In genomic region chr12:65668981-65669695, GRCh38 we compare ENCODE assay signal across 37 cellular contexts.
DNase-seq lines count a peak whose midpoint lies in the region; ATAC-seq and TF ChIP-seq lines count a peak whose summit lies in the region.
"Had no signal": no experiment of that assay in that cellular context is flagged by ENCODE, and none has a peak within 500 bp of the region (broad histone marks: within the 10 kb centered on the region; RNA-seq: fewer than 3 reads in every experiment).

No MANE protein-coding gene starts in this region.

- no peak overlapping the region for H3K4me3 ChIP-seq in breast epithelium
- no peak overlapping the region for H3K4me3 ChIP-seq in SK-N-SH (ENCODE audit: low read depth in 2 of 2, low read length in 1 of 2)
- no peak overlapping the region for H3K4me3 ChIP-seq in epithelial cell of esophagus (ENCODE audit: low read length)
- no peak overlapping the region for H3K4me3 ChIP-seq in endodermal cell (ENCODE audit: low read length)
- H3K4me3 ChIP-seq: hepatocyte, ovary, tibial artery had no signal

- ATAC-seq in GM21423 (IDR thresholded peaks at IDR 0.05; ENCODE audit: unreplicated experiment), result no peak
- ATAC-seq: activated CD8-positive, alpha-beta memory T cell treated with anti-CD3 and anti-CD28 coated beads, Interleukin-2, amount 10 ng/mL, durations not matched to agents 7 days and 5 days; activated T-cell treated with anti-CD3 and anti-CD28 coated beads, Interleukin-2, amount 50 U/mL, for 72 hours; HepG2; left ventricle myocardium superior; naive thymus-derived CD8-positive, alpha-beta T cell; stimulated activated naive CD8-positive, alpha-beta T cell treated with anti-CD3 and anti-CD28 coated beads, Interleukin-15, amount 100 ng/mL, for 72 hours; WTC11 had no signal

- intact Hi-C loops in MCF 10A (cut with micrococcal nuclease) (no loop called here), breast epithelium (cut with DNase I; ENCODE audit: low total_unique reads) (no loop called here)

- no peak for TF ChIP-seq EP300 in SK-N-SH (IDR thresholded peaks at IDR 0.05; ENCODE audit: borderline replicate concordance in 1 of 2, low read depth in 1 of 2, low read length in 1 of 2)

- H3K9ac ChIP-seq in SK-N-SH, result peak overlapping the region; percentile 63
- H3K9ac ChIP-seq in endodermal cell (ENCODE audit: extremely low read depth, low read length, poor library complexity, severe bottlenecking), result no peak overlapping the region

- H3K27ac Mint-ChIP-seq in MCF 10A (ENCODE audit: low read depth, unreplicated experiment), result peak overlapping the region; percentile 56
- H3K27ac Mint-ChIP-seq in endodermal cell, result no peak overlapping the region
- H3K27ac Mint-ChIP-seq: activated CD8-positive, alpha-beta memory T cell treated with anti-CD3 and anti-CD28 coated beads, Interleukin-2, amount 10 ng/mL, durations not matched to agents 7 days and 5 days; activated naive CD4-positive, alpha-beta T cell treated with anti-CD3 and anti-CD28 coated beads for 36 hours; activated T-cell treated with anti-CD3 and anti-CD28 coated beads, Interleukin-2, amount 50 U/mL, for 72 hours; CD8-positive, alpha-beta memory T cell; H9; immature natural killer cell; naive thymus-derived CD8-positive, alpha-beta T cell; stimulated activated naive CD8-positive, alpha-beta T cell treated with anti-CD3 and anti-CD28 coated beads, Interleukin-15, amount 100 ng/mL, for 72 hours; WTC11 had no signal

- H3K9me2 ChIP-seq in SK-N-SH, result no peaks in the 10 kb centered on the region

- BruUV-seq in MCF 10A (replicated peaks; lab: Mats Ljungman, UMichigan), result no TSS peak

- DNase-seq in MCF 10A (ENCODE audit: unreplicated experiment), result peak; percentile 40
- no peak for DNase-seq in breast epithelium (ENCODE audit: low spot score in 2 of 2)
- DNase-seq in SK-N-SH, result no peak
- peak; percentile 66 for DNase-seq in epithelial cell of esophagus (ENCODE audit: low read depth)
- DNase-seq in A172 (ENCODE audit: low spot score), result no peak
- no peak for DNase-seq in SK-N-DZ (ENCODE audit: low spot score)
- no peak for DNase-seq in endodermal cell
- DNase-seq: activated CD4-positive, alpha-beta T cell treated with anti-CD3 and anti-CD28 coated beads, Interleukin-2, amount 50 U/mL, for 1 hour; activated CD8-positive, alpha-beta memory T cell treated with anti-CD3 and anti-CD28 coated beads, Interleukin-2, amount 10 ng/mL, durations not matched to agents 7 days and 5 days; activated naive CD4-positive, alpha-beta T cell treated with anti-CD3 and anti-CD28 coated beads for 36 hours; activated T-cell treated with anti-CD3 and anti-CD28 coated beads, Interleukin-2, amount 50 U/mL, for 72 hours; AML-193; amniotic stem cell; caudate nucleus; CD8-positive, alpha-beta memory T cell; DMS153; GF-D8; H9; immature natural killer cell; left ventricle myocardium superior; midbrain; naive thymus-derived CD8-positive, alpha-beta T cell; NCI-H1092 treated with DMSO at 0.1 percent for 48 hours; NCI-H2029; NCI-H2227 treated with DMSO at 0.1 percent for 48 hours; NCI-H774; ovary; stimulated activated CD4-positive, alpha-beta T cell treated with anti-CD3 and anti-CD28 coated beads, Interleukin-12 subunit alpha, Interleukin-12 subunit beta, amount 100 ng/mL, for 4 hours; stimulated activated naive CD8-positive, alpha-beta T cell treated with anti-CD3 and anti-CD28 coated beads, Interleukin-15, amount 100 ng/mL, for 72 hours; T-helper 9 cell; tibial artery had no signal

- 34% methylated on average over 5 of the region's 5 CpGs for WGBS in SK-N-SH (ENCODE audit: low lambda C conversion rate)
- 93 to 99% methylated on average over 5 of the region's 5 CpGs for WGBS in endodermal cell (ENCODE audit: insufficient coverage in 1 of 2, insufficient read length in 1 of 2), 2 experiments

- H3K4me1 ChIP-seq in breast epithelium (no peaks in the 10 kb centered on the region), SK-N-SH (ENCODE audit: control insufficient read depth in 1 of 2, insufficient read depth in 2 of 2, low read depth in 1 of 2, low read length in 1 of 2) (peaks cover 0 to 35% of the 10 kb centered on the region in 2 experiments; a peak in 3 of 4 replicates), endodermal cell (ENCODE audit: control insufficient read depth, insufficient read depth, low read length) (peaks cover 10% of the 10 kb centered on the region)
- H3K4me1 ChIP-seq: tibial artery had no signal

- no peaks in the 10 kb centered on the region for H4K20me1 ChIP-seq in SK-N-SH (ENCODE audit: insufficient read depth)

- no peaks in the 10 kb centered on the region for H3K36me3 Mint-ChIP-seq in MCF 10A (ENCODE audit: insufficient read depth, unreplicated experiment)
- no peaks in the 10 kb centered on the region for H3K36me3 Mint-ChIP-seq in endodermal cell (ENCODE audit: low read depth)
- H3K36me3 Mint-ChIP-seq: activated CD8-positive, alpha-beta memory T cell treated with anti-CD3 and anti-CD28 coated beads, Interleukin-2, amount 10 ng/mL, durations not matched to agents 7 days and 5 days; CD8-positive, alpha-beta memory T cell; immature natural killer cell; naive thymus-derived CD8-positive, alpha-beta T cell had no signal

- H2AFZ ChIP-seq in SK-N-SH (ENCODE audit: low read depth), result no peak overlapping the region
- H2AFZ ChIP-seq: hepatocyte had no signal

- peak overlapping the region; percentile 56 for H3K4me2 ChIP-seq in SK-N-SH
- H3K4me2 ChIP-seq: hepatocyte had no signal

- H3K36me3 ChIP-seq in breast epithelium (no peaks in the 10 kb centered on the region), SK-N-SH (replicated peaks in 1 of 2; ENCODE audit: control insufficient read depth in 1 of 2, insufficient read depth in 2 of 2, low read length in 1 of 2) (no peaks in the 10 kb centered on the region), endodermal cell (ENCODE audit: control insufficient read depth, insufficient read depth, low read length) (no peaks in the 10 kb centered on the region)
- H3K36me3 ChIP-seq: ovary, tibial artery had no signal

- POLR2A ChIA-PET in MCF 10A (lab: Yijun Ruan, JAX), result interaction anchor here (0.6 to 3.5 kb wide), 2 partner anchors 12 to 112 kb away, joined by 3 to 19 read pairs; no protein-coding TSS in a partner anchor
- POLR2A ChIA-PET in SK-N-SH (lab: Yijun Ruan, JAX), result no interaction called here

- TF ChIP-seq CTCF in MCF 10A (IDR thresholded peaks at IDR 0.05; ENCODE audit: unreplicated experiment) (no peak), breast epithelium (IDR thresholded peaks at IDR 0.05) (no peak), SK-N-SH (IDR thresholded peaks at IDR 0.05) (0 out of 2 replicates have a peak, but pooled peaks have one; percentile 8), epithelial cell of esophagus (IDR thresholded peaks at IDR 0.05; ENCODE audit: insufficient read depth, low read depth, low read length, missing control alignments) (no peak), endodermal cell (conservative IDR thresholded peaks at IDR 0.05) (no peak)

- H3K79me2 ChIP-seq in SK-N-SH (ENCODE audit: insufficient read depth), result no peaks in the 10 kb centered on the region
- H3K79me2 ChIP-seq: hepatocyte had no signal

- H3K9me3 Mint-ChIP-seq in MCF 10A (ENCODE audit: unreplicated experiment), result peaks cover 13% of the 10 kb centered on the region
- peaks cover 15% of the 10 kb centered on the region for H3K9me3 Mint-ChIP-seq in endodermal cell

- H3K4me1 Mint-ChIP-seq in MCF 10A (ENCODE audit: insufficient read depth, unreplicated experiment) (peaks cover 57% of the 10 kb centered on the region), endodermal cell (peaks cover 19% of the 10 kb centered on the region)
- H3K4me1 Mint-ChIP-seq: CD8-positive, alpha-beta memory T cell; immature natural killer cell; naive thymus-derived CD8-positive, alpha-beta T cell had no signal

- H3K9me3 ChIP-seq in breast epithelium, result no peaks in the 10 kb centered on the region
- H3K9me3 ChIP-seq in SK-N-SH, result no peaks in the 10 kb centered on the region
- peaks cover 13% of the 10 kb centered on the region for H3K9me3 ChIP-seq in endodermal cell (ENCODE audit: control insufficient read depth, low read length)
- H3K9me3 ChIP-seq: ovary, tibial artery had no signal

- CTCF ChIA-PET in MCF 10A (lab: Yijun Ruan, JAX), result interaction anchor here (0.6 to 1.0 kb wide), 5 partner anchors 30 to 317 kb away, joined by 3 read pairs; no protein-coding TSS in a partner anchor
- CTCF ChIA-PET in SK-N-SH (lab: Yijun Ruan, JAX), result no interaction called here

- TF ChIP-seq RAD21 in SK-N-SH (IDR thresholded peaks at IDR 0.05; ENCODE audit: low read length), result no peak

- no peak for TF ChIP-seq POLR2A in breast epithelium (IDR thresholded peaks at IDR 0.05)

- peaks cover 45% of the 10 kb centered on the region for H3F3A ChIP-seq in SK-N-SH (replicated peaks; ENCODE audit: insufficient read depth)

- H3K27me3 Mint-ChIP-seq in MCF 10A (ENCODE audit: insufficient read depth, unreplicated experiment) (no peaks in the 10 kb centered on the region), endodermal cell (ENCODE audit: insufficient read depth) (no peaks in the 10 kb centered on the region)

- H3K27ac ChIP-seq in breast epithelium (no peak overlapping the region), SK-N-SH (ENCODE audit: low read depth in 2 of 2, low read length in 1 of 2) (peak overlapping the region; percentile 69 to 94), endodermal cell (ENCODE audit: low read depth, low read length) (no peak overlapping the region)
- H3K27ac ChIP-seq: 22Rv1, hepatocyte, HL-60, ovary, tibial artery had no signal

- H3K27me3 ChIP-seq in breast epithelium (no peaks in the 10 kb centered on the region), SK-N-SH (ENCODE audit: insufficient read depth) (no peaks in the 10 kb centered on the region), endodermal cell (ENCODE audit: control insufficient read depth, insufficient read depth, low read length, poor library complexity, severe bottlenecking) (no peaks in the 10 kb centered on the region)
- H3K27me3 ChIP-seq: hepatocyte, ovary, tibial artery had no signal

- H3K4me3 Mint-ChIP-seq in MCF 10A (ENCODE audit: unreplicated experiment) (no peak overlapping the region), endodermal cell (no peak overlapping the region)
- H3K4me3 Mint-ChIP-seq: activated CD8-positive, alpha-beta memory T cell treated with anti-CD3 and anti-CD28 coated beads, Interleukin-2, amount 10 ng/mL, durations not matched to agents 7 days and 5 days; activated naive CD4-positive, alpha-beta T cell treated with anti-CD3 and anti-CD28 coated beads for 36 hours; activated T-cell treated with anti-CD3 and anti-CD28 coated beads, Interleukin-2, amount 50 U/mL, for 72 hours; H9; immature natural killer cell; naive thymus-derived CD8-positive, alpha-beta T cell; stimulated activated naive CD8-positive, alpha-beta T cell treated with anti-CD3 and anti-CD28 coated beads, Interleukin-15, amount 100 ng/mL, for 72 hours; WTC11 had no signal

TF ChIP-seq in SK-N-SH, 30 proteins besides CTCF, POLR2A, EP300 and RAD21:
- TF ChIP-seq RCOR1 (IDR thresholded peaks at IDR 0.05; ENCODE audit: low read length) (no peak), MAX (IDR thresholded peaks at IDR 0.05; ENCODE audit: low read depth) (peak; percentile 15; the same call in 1 of the 2 replicates)

Comparison
In these comparisons a context has a peak if more than half of its experiments do, and no peak if none do; other contexts are left out.
1. DNase-seq: peak in MCF 10A (single experiment) and epithelial cell of esophagus (single experiment); none in breast epithelium (0 of 2), SK-N-SH (single experiment), A172 (single experiment), SK-N-DZ (single experiment) and endodermal cell (single experiment).
2. H3K27ac ChIP-seq: peak in SK-N-SH (2 of 2); none in breast epithelium (0 of 2) and endodermal cell (single experiment).